In genomic region chr5:127757576-127757975, GRCh38 we compare ENCODE assay signal across 8 cellular contexts. TPM values are rescaled to one million over a fixed set of nuclear protein-coding genes. Genes with fewer than 3 reads are reported as not detected.
A peak's percentile ranks its signal among the peaks of the same experiment; 100 is the strongest.
DNase-seq lines count a peak whose midpoint lies in the region; ATAC-seq, FAIRE-seq and TF ChIP-seq lines count a peak whose summit lies in the region.

No MANE protein-coding gene starts in this region.

- H3K36me3 ChIP-seq in HAP-1 (replicated peaks) (no peaks in the 10 kb centered on the region), body of pancreas (replicated peaks in 1 of 2; ENCODE audit: insufficient read depth in 1 of 2, low read depth in 2 of 2) (no peaks in the 10 kb centered on the region), kidney epithelial cell (ENCODE audit: control insufficient read depth, insufficient read depth, low read length) (no peaks in the 10 kb centered on the region), upper lobe of right lung (no peaks in the 10 kb centered on the region)

- no peak for TF ChIP-seq POLR2A in A549 (IDR thresholded peaks at IDR 0.05; ENCODE audit: low read length)
- TF ChIP-seq POLR2A in body of pancreas (IDR thresholded peaks at IDR 0.05): no peak

- POLR2A ChIA-PET in A549 (lab: Yijun Ruan, JAX): no interaction called here

- peak; percentile 93 to 94 for TF ChIP-seq RAD21 in A549 (conservative IDR thresholded peaks at IDR 0.05 in 1 of 2, IDR thresholded peaks at IDR 0.05 in 1 of 2)

- TF ChIP-seq EP300 in A549 (IDR thresholded peaks at IDR 0.05): no peak

- TF ChIP-seq CTCF in A549 (IDR thresholded peaks at IDR 0.05) (peak; percentile 90), body of pancreas (IDR thresholded peaks at IDR 0.05) (peak in 6 of 7 experiments; percentile 16 to 59 (median 54)), kidney epithelial cell (IDR thresholded peaks at IDR 0.05; ENCODE audit: insufficient read depth, low read length, poor library complexity, severe bottlenecking) (peak; percentile 50), upper lobe of right lung (IDR thresholded peaks at IDR 0.05) (peak; percentile 43)

- CTCF ChIA-PET in A549 (lab: Yijun Ruan, JAX): interaction anchor here (0.6 to 2.7 kb wide), 35 partner anchors 9 to 821 kb away, joined by 3 to 12 read pairs (median 3); partner anchors contain the start of gene SLC12A2

- WGBS in A549 (ENCODE audit: missing lambda C conversion rate): 24% methylated on average over 1 of the region's 1 CpG
- 3 to 25% methylated on average over 1 of the region's 1 CpG for WGBS in body of pancreas, 2 donors

- DNase-seq in A549 (ENCODE audit: low read depth in 1 of 2, low spot score in 1 of 2): peak; percentile 59 to 76
- peak; percentile 8 for DNase-seq in GDM1 (lab: John Stamatoyannopoulos, UW)
- peak; percentile 29 to 57 for DNase-seq in HAP-1 (ENCODE audit: low spot score in 2 of 2)
- peak; percentile 47 for DNase-seq in NCI-H146 treated with DMSO at 0.1 percent for 48 hours (lab: John Stamatoyannopoulos, UW; ENCODE audit: unreplicated experiment)
- DNase-seq in body of pancreas: peak; percentile 23 to 58 (median 36)
- no peak for DNase-seq in kidney epithelial cell (ENCODE audit: low read depth)
- DNase-seq in upper lobe of right lung: no peak
- DNase-seq in GOT3 (lab: John Stamatoyannopoulos, UW): no peak

- 0 out of 3 replicates have a peak, but pooled peaks cover 6% of the 10 kb centered on the region for H3K4me1 ChIP-seq in A549
- peaks cover 9% of the 10 kb centered on the region for H3K4me1 ChIP-seq in HAP-1
- H3K4me1 ChIP-seq in body of pancreas: peaks cover 39% of the 10 kb centered on the region
- no peaks in the 10 kb centered on the region for H3K4me1 ChIP-seq in upper lobe of right lung

- intact Hi-C loops in body of pancreas (cut with DNase I) (no loop called here), upper lobe of right lung (cut with DNase I) (no loop called here)

- in situ Hi-C loops in HAP-1 (cut with MboI; ENCODE audit: low sequenced_read_pairs): loop anchor here (10.0 to 25.0 kb wide), 2 partner anchors 195 to 447 kb away; no protein-coding TSS in a partner anchor

- peak; percentile 92 to 96 for ATAC-seq in A549
- ATAC-seq in body of pancreas: peak; percentile 65
- ATAC-seq in upper lobe of right lung: peak; percentile 89

- H3K27me3 ChIP-seq in HAP-1 (ENCODE audit: low read depth): no peaks in the 10 kb centered on the region
- H3K27me3 ChIP-seq in body of pancreas: no peaks in the 10 kb centered on the region
- no peaks in the 10 kb centered on the region for H3K27me3 ChIP-seq in kidney epithelial cell (ENCODE audit: control insufficient read depth, insufficient read depth, low read length)
- no peaks in the 10 kb centered on the region for H3K27me3 ChIP-seq in upper lobe of right lung

- H3K27ac ChIP-seq in A549 (peak overlapping the region in 1 of 2 experiments; percentile 28; a peak in 1 of 6 replicates), body of pancreas (no peak overlapping the region), upper lobe of right lung (no peak overlapping the region)

- H3K4me3 ChIP-seq in A549: no peak overlapping the region
- H3K4me3 ChIP-seq in HAP-1: no peak overlapping the region
- no peak overlapping the region for H3K4me3 ChIP-seq in body of pancreas
- H3K4me3 ChIP-seq in kidney epithelial cell (ENCODE audit: low read depth, low read length): no peak overlapping the region
- H3K4me3 ChIP-seq in upper lobe of right lung: no peak overlapping the region

- H3K4me2 ChIP-seq in A549: no peak overlapping the region

- H3K9me3 ChIP-seq in A549: no peaks in the 10 kb centered on the region
- H3K9me3 ChIP-seq in HAP-1: no peaks in the 10 kb centered on the region
- no peaks in the 10 kb centered on the region for H3K9me3 ChIP-seq in body of pancreas
- no peaks in the 10 kb centered on the region for H3K9me3 ChIP-seq in upper lobe of right lung

- FAIRE-seq in A549 (lab: Jason Lieb, UNC): no peak

TF ChIP-seq in A549, 52 proteins besides CTCF, POLR2A, EP300 and RAD21:
- TF ChIP-seq CHD4 (IDR thresholded peaks at IDR 0.05; ENCODE audit: borderline replicate concordance) (no peak), CEBPB (IDR thresholded peaks at IDR 0.05) (peak in 1 of 2 experiments; percentile 30; a peak in 1 of 4 replicates), SMC3 (IDR thresholded peaks at IDR 0.05) (peak; percentile 92), MAFK (IDR thresholded peaks at IDR 0.05; ENCODE audit: partially characterized antibody) (no peak), MAZ (IDR thresholded peaks at IDR 0.05; ENCODE audit: borderline replicate concordance, low read depth, low read length) (no peak)

RNA-seq across cellular contexts. Expression of gene CCDC192, which starts 54.4 kb away (rescaled TPM):
- polyA plus RNA-seq in A549 (2011; rRNA removed) (not detected in 2 replicates), A549 (2017; fragmentation: RNase III; extraction: RNeasy Plus Mini Kit Qiagen cat#74134 plus additional on column Dnase treatment) (not detected in 3 replicates)
- polyA plus RNA-seq in A549 (2012; cell fraction: cytosol; rRNA removed): not detected in 2 replicates
- not detected in 2 replicates for polyA plus RNA-seq in A549 (2012; cell fraction: nucleus; rRNA removed)
- not detected in 2 replicates for polyA minus RNA-seq in A549 (2011; rRNA and poly(A)+ RNA removed)
- total RNA-seq in body of pancreas (not detected), kidney epithelial cell (not detected in 2 replicates), upper lobe of right lung (not detected)

Comparison
In these comparisons a context has a peak if more than half of its experiments do, and no peak if none do; other contexts are left out.
1. DNase-seq: peak in A549 (2 of 2), GDM1 (single experiment), HAP-1 (2 of 2), NCI-H146 treated with DMSO at 0.1 percent for 48 hours (single experiment) and body of pancreas (4 of 4); none in kidney epithelial cell (single experiment), upper lobe of right lung (single experiment) and GOT3 (single experiment).
2. Peak in every context shown above with its lines, with median percentiles within 50 percentile points of each other: ATAC-seq and CTCF ChIP-seq.